Comparison of ENCODE assay signal across 23 cellular contexts in genomic region chr7:128693373-128694015, GRCh38.
"Had no signal": no experiment of that assay in that cellular context is flagged by ENCODE, and none has a peak within 500 bp of the region (broad histone marks: within the 10 kb centered on the region; RNA-seq: fewer than 3 reads in every experiment).

No MANE protein-coding gene starts in this region.

- H3K9me3 ChIP-seq: esophagus squamous epithelium, gastrocnemius medialis, heart left ventricle, left lung, lower lobe of right lung, mucosa of descending colon had no signal

- DNase-seq: dermis blood vessel endothelial cell; dorsolateral prefrontal cortex; effector CD4-positive, alpha-beta T cell; effector memory CD4-positive, alpha-beta T cell; erythroblast; esophagus squamous epithelium; foreskin fibroblast; foreskin melanocyte; gastrocnemius medialis; glutamatergic neuron; heart left ventricle; hypothalamus; left cardiac atrium; left lung; left ventricle myocardium superior; lower lobe of right lung; mesenchymal stem cell; mucosa of descending colon had no signal

- H3K4me3 ChIP-seq: coronary artery, dorsolateral prefrontal cortex, esophagus squamous epithelium, gastrocnemius medialis, heart left ventricle, hepatocyte, left lung, lower lobe of right lung, mucosa of descending colon had no signal

- H3K27ac ChIP-seq: coronary artery, dorsolateral prefrontal cortex, epithelial cell of prostate, esophagus squamous epithelium, gastrocnemius medialis, heart left ventricle, hepatocyte, left lung, lower lobe of right lung had no signal

- ATAC-seq: esophagus mucosa, left cardiac atrium, left lung, left ventricle myocardium superior, lower lobe of right lung, mucosa of descending colon had no signal

- H3K36me3 ChIP-seq: esophagus squamous epithelium, gastrocnemius medialis, heart left ventricle, left lung, lower lobe of right lung had no signal

- H3K4me3 Mint-ChIP-seq: mesothelial cell of epicardium had no signal

- H3K36me3 Mint-ChIP-seq: mesothelial cell of epicardium had no signal

- H2AFZ ChIP-seq: hepatocyte had no signal

- H3K9me3 Mint-ChIP-seq: mesothelial cell of epicardium had no signal

- H3K27ac Mint-ChIP-seq: mesothelial cell of epicardium had no signal

- H3K4me2 ChIP-seq: hepatocyte had no signal

- H3K4me1 ChIP-seq: left lung had no signal
